23 cellular contexts compared by ENCODE assay signal in genomic region chr15:81168680-81169079, GRCh38. TPM values are rescaled to one million over a fixed set of nuclear protein-coding genes. Genes with fewer than 3 reads are reported as not detected.
DNase-seq lines count a peak whose midpoint lies in the region; ATAC-seq, FAIRE-seq and TF ChIP-seq lines count a peak whose summit lies in the region.
"Had no signal": no experiment of that assay in that cellular context is flagged by ENCODE, and none has a peak within 500 bp of the region (broad histone marks: within the 10 kb centered on the region; RNA-seq: fewer than 3 reads in every experiment).

No MANE protein-coding gene starts in this region.

- peaks cover 27 to 51% of the 10 kb centered on the region in 2 experiments for H3K4me1 ChIP-seq in K562 (replicated peaks in 1 of 2; ENCODE audit: control insufficient read depth in 2 of 2, insufficient read depth in 2 of 2, low read length in 2 of 2)
- H3K4me1 ChIP-seq: BE2C had no signal

- H3K27ac ChIP-seq in K562 (ENCODE audit: extremely low read depth, low read depth, low read length): peak overlapping the region; percentile 81

- no peak for TF ChIP-seq RAD21 in K562 (CRISPR knock-in tag; conservative IDR thresholded peaks at IDR 0.05 in 1 of 2, IDR thresholded peaks at IDR 0.05 in 1 of 2)

- no TSS peak for BruUV-seq in K562 (replicated peaks; lab: Mats Ljungman, UMichigan)

- H3K27me3 ChIP-seq in K562 (ENCODE audit: control insufficient read depth in 2 of 2, insufficient read depth in 2 of 2, low read length in 2 of 2): no peaks in the 10 kb centered on the region
- H3K27me3 ChIP-seq: BE2C had no signal

- no peak overlapping the region for H3K4me3 Mint-ChIP-seq in activated naive CD4-positive, alpha-beta T cell treated with anti-CD3 and anti-CD28 coated beads, Interleukin-2, amount 10 ng/mL, durations not matched to agents 7 days and 5 days
- H3K4me3 Mint-ChIP-seq: CD4-positive, CD25-positive, alpha-beta regulatory T cell; CD8-positive, alpha-beta memory T cell; HFFc6 had no signal

- CTCF ChIA-PET in activated naive CD4-positive, alpha-beta T cell treated with anti-CD3 and anti-CD28 coated beads, Interleukin-2, amount 10 ng/mL, durations not matched to agents 7 days and 5 days (lab: Charles Lee): interaction anchor here (1.1 to 2.1 kb wide), 2 partner anchors 13 to 92 kb away, joined by 3 to 10 read pairs; no protein-coding TSS in a partner anchor
- CTCF ChIA-PET in K562 (lab: Yijun Ruan, JAX; ENCODE audit: low intra/inter-chr PET ratio): no interaction called here

- TF ChIP-seq POLR2A in K562 (conservative IDR thresholded peaks at IDR 0.05) (no peak), erythroblast (IDR thresholded peaks at IDR 0.05; ENCODE audit: low read length) (no peak)

- POLR2A ChIA-PET in K562 (lab: Yijun Ruan, JAX): interaction anchor here (0.6 to 3.1 kb wide), 4 partner anchors 8 to 20 kb away, joined by 3 to 10 read pairs (median 4); no protein-coding TSS in a partner anchor

- peak overlapping the region; percentile 6 for H3K27ac Mint-ChIP-seq in activated naive CD4-positive, alpha-beta T cell treated with anti-CD3 and anti-CD28 coated beads, Interleukin-2, amount 10 ng/mL, durations not matched to agents 7 days and 5 days
- H3K27ac Mint-ChIP-seq: CD4-positive, CD25-positive, alpha-beta regulatory T cell; CD8-positive, alpha-beta memory T cell; HFFc6 had no signal

- H3K9ac ChIP-seq in K562 (ENCODE audit: insufficient read depth in 1 of 2, low read depth in 2 of 2, low read length in 2 of 2): 0 out of 4 replicates have a peak overlapping the region, but pooled peaks of 1 of the 2 experiments have one; percentile 18

- H3K4me3 ChIP-seq in K562: no peak overlapping the region
- H3K4me3 ChIP-seq: GM12878 had no signal

- H3K36me3 Mint-ChIP-seq in activated naive CD4-positive, alpha-beta T cell treated with anti-CD3 and anti-CD28 coated beads, Interleukin-2, amount 10 ng/mL, durations not matched to agents 7 days and 5 days: peaks cover 4% of the 10 kb centered on the region
- H3K36me3 Mint-ChIP-seq: CD4-positive, CD25-positive, alpha-beta regulatory T cell; CD8-positive, alpha-beta memory T cell had no signal

- H3K79me2 ChIP-seq in K562 (ENCODE audit: control insufficient read depth, insufficient read depth, low read length): no peaks in the 10 kb centered on the region

- DNase-seq in activated naive CD4-positive, alpha-beta T cell treated with anti-CD3 and anti-CD28 coated beads, Interleukin-2, amount 10 ng/mL, durations not matched to agents 7 days and 5 days: no peak
- no peak for DNase-seq in activated naive CD4-positive, alpha-beta T cell treated with anti-CD3 and anti-CD28 coated beads, Interleukin-2, amount 50 U/mL, for 16 hours
- peak in 1 of 4 experiments; percentile 29 for DNase-seq in K562 (ENCODE audit: extremely low read depth in 1 of 4, low spot score in 3 of 4)
- peak; percentile 9 to 10 for DNase-seq in erythroblast (lab: John Stamatoyannopoulos, UW)
- no peak for DNase-seq in NAMALWA (ENCODE audit: low spot score)
- no peak for DNase-seq in GM19238 (ENCODE audit: insufficient read length, low spot score)
- DNase-seq: ACHN; BE2C; C1 segment of cervical spinal cord; CD8-positive, alpha-beta memory T cell; COR-L47; DMS 273 treated with DMSO at 0.1 percent for 48 hours; DND-41; EL; GOT3; H7; HFFc6 had no signal

- intact Hi-C loops in K562 (cut with micrococcal nuclease): no loop called here

- H3K9me3 ChIP-seq in K562 (replicated peaks; ENCODE audit: control insufficient read depth, insufficient read depth, low read depth, low read length): no peaks in the 10 kb centered on the region
- H3K9me3 ChIP-seq: BE2C had no signal

- H3K4me2 ChIP-seq in K562 (ENCODE audit: insufficient read depth, low read length): peak overlapping the region; percentile 33

- peaks cover 4% of the 10 kb centered on the region for H3K9me3 Mint-ChIP-seq in activated naive CD4-positive, alpha-beta T cell treated with anti-CD3 and anti-CD28 coated beads, Interleukin-2, amount 10 ng/mL, durations not matched to agents 7 days and 5 days
- H3K9me3 Mint-ChIP-seq: CD8-positive, alpha-beta memory T cell; HFFc6 had no signal

- TF ChIP-seq CTCF in K562 (IDR thresholded peaks at IDR 0.05 in 2 of 3, conservative IDR thresholded peaks at IDR 0.05 in 1 of 3; ENCODE audit: insufficient read depth in 2 of 3, low read depth in 1 of 3, low read length in 3 of 3): no peak

- in situ Hi-C loops in K562 (cut with MboI): no loop called here

- 7% methylated on average over 1 of the region's 1 CpG for WGBS in K562 (ENCODE audit: insufficient coverage, low coverage, missing lambda C conversion rate)

- H4K20me1 ChIP-seq in K562 (replicated peaks; ENCODE audit: control insufficient read depth, insufficient read depth, low read length): no peaks in the 10 kb centered on the region

- ATAC-seq in K562: no peak
- ATAC-seq: GM12878, HCT116, HepG2 had no signal

- peaks cover 7% of the 10 kb centered on the region; the same call in 2 of the 3 replicates for H3K36me3 ChIP-seq in K562 (ENCODE audit: control insufficient read depth, insufficient read depth, low read length)
- H3K36me3 ChIP-seq: BE2C had no signal

- no peaks in the 10 kb centered on the region for H3K9me1 ChIP-seq in K562 (ENCODE audit: control insufficient read depth, insufficient read depth, low read length)

- no peak for FAIRE-seq in K562 (lab: Jason Lieb, UNC)
- FAIRE-seq: A204.1, GM12878, HepG2 had no signal

- peak overlapping the region; percentile 64 for H2AFZ ChIP-seq in K562 (ENCODE audit: low read depth, low read length)

- peaks cover 54% of the 10 kb centered on the region for H3K4me1 Mint-ChIP-seq in activated naive CD4-positive, alpha-beta T cell treated with anti-CD3 and anti-CD28 coated beads, Interleukin-2, amount 10 ng/mL, durations not matched to agents 7 days and 5 days
- H3K4me1 Mint-ChIP-seq: CD8-positive, alpha-beta memory T cell had no signal

- no peak for TF ChIP-seq EP300 in K562 (IDR thresholded peaks at IDR 0.05; ENCODE audit: low read length)

- peaks cover 5% of the 10 kb centered on the region for H3K27me3 Mint-ChIP-seq in activated naive CD4-positive, alpha-beta T cell treated with anti-CD3 and anti-CD28 coated beads, Interleukin-2, amount 10 ng/mL, durations not matched to agents 7 days and 5 days

TF ChIP-seq in K562, 482 proteins besides CTCF, POLR2A, EP300 and RAD21 (continues in another document):
- TF ChIP-seq ZNF717 (CRISPR knock-in tag; IDR thresholded peaks at IDR 0.05): no peak
- TF ChIP-seq USF1 (CRISPR knock-in tag; IDR thresholded peaks at IDR 0.05): no peak

RNA-seq across cellular contexts. Expression of gene IL16, which starts 28.0 kb away (rescaled TPM):
- 38.7 and 65.0 TPM in 2 replicates for total RNA-seq in K562 (2011; cell fraction: chromatin; rRNA removed; ENCODE audit: low replicate concordance)
- 25.1 and 33.4 TPM in 2 replicates for total RNA-seq in K562 (2011; cell fraction: nucleolus; rRNA removed)
- 22.6 and 27.1 TPM in 2 replicates for total RNA-seq in K562 (2011; cell fraction: nucleoplasm; rRNA removed)
- 5.6 and 5.9 TPM in 2 replicates for total RNA-seq in K562 (2014; rRNA removed)
- total RNA-seq in K562 (2014; rRNA removed; fragmentation: Illumina TruSeq; extraction: Trizol): 8.7 and 10.6 TPM in 2 replicates
- total RNA-seq in K562 (2015; rRNA removed; fragmentation: Illumina TruSeq; extraction: Trizol): 7.6 and 8.1 TPM in 2 replicates
- total RNA-seq in K562 (2021): 16.0 and 16.8 TPM in 2 replicates
- polyA plus RNA-seq in K562 (2011; rRNA removed): 3.1 and 13.3 TPM in 2 replicates
- polyA plus RNA-seq in K562 (2011; cell fraction: cytosol; rRNA removed): 2.6 and 10.3 TPM in 2 replicates
- polyA plus RNA-seq in K562 (2011; cell fraction: nucleus; rRNA removed): 13.5 and 96.3 TPM in 2 replicates
- polyA plus RNA-seq in K562 (2012): 10.6 and 19.0 TPM in 2 replicates
- 15.2 and 17.7 TPM in 2 replicates for polyA plus RNA-seq in K562 (2014; fragmentation: Illumina TruSeq; extraction: Trizol)
- 1 to 10 TPM; 1.4 to 1.9 TPM for polyA plus RNA-seq in K562 (2014; fragmentation: Nextera tagmentation; extraction: Ambion mirVana)
- 15.0 and 18.8 TPM in 2 replicates for polyA plus RNA-seq in K562 (2014; rRNA removed)
- polyA minus RNA-seq in K562 (2011; rRNA and poly(A)+ RNA removed): 4.0 and 12.0 TPM in 2 replicates
- polyA minus RNA-seq in K562 (2011; cell fraction: cytosol; rRNA and poly(A)+ RNA removed): 0.46 and 5.0 TPM in 2 replicates
- 5.4 and 23.2 TPM in 2 replicates for polyA minus RNA-seq in K562 (2011; cell fraction: nucleus; rRNA and poly(A)+ RNA removed)
- total RNA-seq: G401, H7, HepG2, HFFc6 had no signal

RNA-seq across cellular contexts. Expression of gene CFAP161, which starts 34.6 kb away (rescaled TPM):
- total RNA-seq in K562 (2011; cell fraction: chromatin; rRNA removed; ENCODE audit: low replicate concordance): 121 and 131 TPM in 2 replicates
- total RNA-seq in K562 (2011; cell fraction: nucleolus; rRNA removed): 46.2 and 49.2 TPM in 2 replicates
- total RNA-seq in K562 (2011; cell fraction: nucleoplasm; rRNA removed): 56.2 and 86.6 TPM in 2 replicates
- total RNA-seq in K562 (2014; rRNA removed) (32.1 and 52.2 TPM in 2 replicates), K562 (2014; rRNA removed; fragmentation: Illumina TruSeq; extraction: Trizol) (51.7 and 69.6 TPM in 2 replicates), K562 (2015; rRNA removed; fragmentation: Illumina TruSeq; extraction: Trizol) (25.8 and 26.5 TPM in 2 replicates), K562 (2021) (36.3 and 36.5 TPM in 2 replicates)
- polyA plus RNA-seq in K562 (2011; rRNA removed) (11.4 and 75.6 TPM in 2 replicates), K562 (2014; fragmentation: Illumina TruSeq; extraction: Trizol) (76.3 and 78.7 TPM in 2 replicates), K562 (2014; fragmentation: Nextera tagmentation; extraction: Ambion mirVana) (10 to 100 TPM; 78.3 to 83.3 TPM), K562 (2014; rRNA removed) (62.1 and 79.4 TPM in 2 replicates)
- polyA plus RNA-seq in K562 (2011; cell fraction: cytosol; rRNA removed): 5.0 and 28.2 TPM in 2 replicates
- polyA plus RNA-seq in K562 (2011; cell fraction: nucleus; rRNA removed): 13.9 and 76.2 TPM in 2 replicates
- polyA plus RNA-seq in K562 (2012): 22.9 and 27.3 TPM in 2 replicates
- 10.7 and 54.7 TPM in 2 replicates for polyA minus RNA-seq in K562 (2011; rRNA and poly(A)+ RNA removed)
- 5.2 and 32.8 TPM in 2 replicates for polyA minus RNA-seq in K562 (2011; cell fraction: cytosol; rRNA and poly(A)+ RNA removed)
- polyA minus RNA-seq in K562 (2011; cell fraction: nucleus; rRNA and poly(A)+ RNA removed): 12.0 and 40.0 TPM in 2 replicates
- total RNA-seq: CD8-positive, alpha-beta memory T cell; G401; HepG2 had no signal
- polyA plus RNA-seq: CD4-positive, CD25-positive, alpha-beta regulatory T cell; CD8-positive, alpha-beta memory T cell; GM12878; HepG2 had no signal

Comparison
In these comparisons a context has a peak if more than half of its experiments do, and no peak if none do; other contexts are left out.
1. DNase-seq: peak in erythroblast (2 of 2); none in activated naive CD4-positive, alpha-beta T cell treated with anti-CD3 and anti-CD28 coated beads, Interleukin-2, amount 10 ng/mL, durations not matched to agents 7 days and 5 days (single experiment), activated naive CD4-positive, alpha-beta T cell treated with anti-CD3 and anti-CD28 coated beads, Interleukin-2, amount 50 U/mL, for 16 hours (single experiment), NAMALWA (single experiment) and GM19238 (single experiment).